Comparison of ENCODE assay signal across 1 cellular context in genomic region chr18:35040988-35041751, GRCh38.
A peak's percentile ranks its signal among the peaks of the same experiment; 100 is the strongest.
TF ChIP-seq lines count a peak whose summit lies in the region.

Gene MAPRE2 (plus strand): TSS chr18:35041413. CDS start chr18:35041540, 127 bp downstream.

TF ChIP-seq in K562, 482 proteins besides CTCF, POLR2A, EP300 and RAD21 (continued from another document and continues in another):
- no peak; a peak in 1 of 4 replicates for TF ChIP-seq ZNF318 (IDR thresholded peaks at IDR 0.05; ENCODE audit: borderline replicate concordance in 1 of 2, low read depth in 1 of 2)
- TF ChIP-seq ZHX1 (conservative IDR thresholded peaks at IDR 0.05; ENCODE audit: low read length) = no peak
- peak; percentile 87 to 96 for TF ChIP-seq E2F6 (IDR thresholded peaks at IDR 0.05; ENCODE audit: borderline replicate concordance in 1 of 2, extremely low read depth in 1 of 2, insufficient read depth in 1 of 2, insufficient read length in 1 of 2, low read depth in 1 of 2, low read length in 1 of 2, poor library complexity in 1 of 2, severe bottlenecking in 1 of 2)
- no peak for TF ChIP-seq ZNF384 (IDR thresholded peaks at IDR 0.05; ENCODE audit: low read depth, low read length)
- no peak for TF ChIP-seq NCOA2 (IDR thresholded peaks at IDR 0.05; ENCODE audit: partially characterized antibody in 2 of 2)
- TF ChIP-seq COPS2 (conservative IDR thresholded peaks at IDR 0.05) = no peak
- no peak for TF ChIP-seq DIDO1 (tag; IDR thresholded peaks at IDR 0.05; ENCODE audit: low read depth)
- TF ChIP-seq ZNF224 (CRISPR knock-in tag; IDR thresholded peaks at IDR 0.05) = no peak
- no peak for TF ChIP-seq SMAD1 (IDR thresholded peaks at IDR 0.05; ENCODE audit: low read depth, low read length, partially characterized antibody)
- no peak for TF ChIP-seq DEAF1 (CRISPR knock-in tag; IDR thresholded peaks at IDR 0.05)
- TF ChIP-seq PPARD (CRISPR knock-in tag; IDR thresholded peaks at IDR 0.05) = no peak
- TF ChIP-seq HMGXB4 (CRISPR knock-in tag; IDR thresholded peaks at IDR 0.05) = peak; percentile 54; the same call in 1 of the 2 replicates
- TF ChIP-seq MNT (conservative IDR thresholded peaks at IDR 0.05) = peak; percentile 89 to 95
- peak; percentile 34; the same call in 1 of the 2 replicates for TF ChIP-seq PML (IDR thresholded peaks at IDR 0.05; ENCODE audit: low read length)
- no peak for TF ChIP-seq ZNF277 (CRISPR knock-in tag; IDR thresholded peaks at IDR 0.05; ENCODE audit: borderline replicate concordance)
- TF ChIP-seq CHD4 (IDR thresholded peaks at IDR 0.05; ENCODE audit: insufficient read depth, insufficient replicate concordance, low read depth, low read length, poor library complexity, severe bottlenecking) = no peak
- TF ChIP-seq SREBF1 (IDR thresholded peaks at IDR 0.05; ENCODE audit: borderline replicate concordance, low read depth, low read length) = peak; percentile 51; the same call in 1 of the 2 replicates
- no peak for TF ChIP-seq RNF219 (CRISPR knock-in tag; IDR thresholded peaks at IDR 0.05)
- no peak for TF ChIP-seq ZFPM2 (CRISPR knock-in tag; IDR thresholded peaks at IDR 0.05)
- peak; percentile 44; the same call in 1 of the 2 replicates for TF ChIP-seq NR4A1 (CRISPR knock-in tag; IDR thresholded peaks at IDR 0.05)
- no peak for TF ChIP-seq NR4A1 (tag; IDR thresholded peaks at IDR 0.05)
- TF ChIP-seq HEY1 (CRISPR knock-in tag; IDR thresholded peaks at IDR 0.05; ENCODE audit: borderline replicate concordance) = no peak
- TF ChIP-seq BCOR (IDR thresholded peaks at IDR 0.05) = peak; percentile 66; the same call in 1 of the 2 replicates
- peak; percentile 65 for TF ChIP-seq TAF9B (IDR thresholded peaks at IDR 0.05; ENCODE audit: partially characterized antibody)
- peak; percentile 51; the same call in 1 of the 2 replicates for TF ChIP-seq ESRRA (IDR thresholded peaks at IDR 0.05; ENCODE audit: borderline replicate concordance, low read depth)
- no peak for TF ChIP-seq ZNF668 (CRISPR knock-in tag; IDR thresholded peaks at IDR 0.05)
- TF ChIP-seq AFF4 (CRISPR knock-in tag; IDR thresholded peaks at IDR 0.05) = no peak; the same call in 1 of the 2 replicates
- no peak for TF ChIP-seq KHSRP (IDR thresholded peaks at IDR 0.05)
